Comparison of ENCODE assay signal across 1 cellular context in the genomic region with DNA sequence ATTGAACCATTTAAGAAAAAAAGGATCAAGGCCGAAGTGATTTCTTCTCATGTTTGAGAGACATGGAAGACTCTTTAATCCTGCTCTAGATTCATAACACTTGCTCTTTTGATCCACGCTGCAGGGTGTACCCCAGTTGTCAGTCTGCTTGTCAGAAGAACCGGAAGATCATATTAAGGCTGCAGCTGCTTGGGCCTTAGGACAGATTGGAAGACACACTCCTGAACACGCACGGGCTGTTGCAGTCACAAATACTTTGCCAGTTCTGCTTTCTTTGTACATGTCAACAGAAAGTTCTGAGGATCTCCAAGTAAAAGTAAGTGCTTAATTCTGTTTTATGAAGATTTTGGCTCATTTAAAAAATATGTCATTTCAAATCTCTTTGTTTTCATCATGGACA.
TF ChIP-seq lines count a peak whose summit lies in the region.

No MANE protein-coding gene starts in this region.

TF ChIP-seq in K562, 482 proteins besides CTCF, POLR2A, EP300 and RAD21 (continued from another document and continues in another):
- TF ChIP-seq RBM25 (IDR thresholded peaks at IDR 0.05; ENCODE audit: low read depth, low read length, severe bottlenecking): no peak
- no peak for TF ChIP-seq IFI16 (CRISPR knock-in tag; IDR thresholded peaks at IDR 0.05)
- no peak for TF ChIP-seq CBX2 (IDR thresholded peaks at IDR 0.05; ENCODE audit: insufficient read depth, low read length, poor library complexity, severe bottlenecking)
- TF ChIP-seq TEAD2 (tag; IDR thresholded peaks at IDR 0.05): no peak
- no peak for TF ChIP-seq BRCA1 (IDR thresholded peaks at IDR 0.05)
- no peak for TF ChIP-seq BRCA1 (CRISPR knock-in tag; IDR thresholded peaks at IDR 0.05)
- TF ChIP-seq, protein P1, sequence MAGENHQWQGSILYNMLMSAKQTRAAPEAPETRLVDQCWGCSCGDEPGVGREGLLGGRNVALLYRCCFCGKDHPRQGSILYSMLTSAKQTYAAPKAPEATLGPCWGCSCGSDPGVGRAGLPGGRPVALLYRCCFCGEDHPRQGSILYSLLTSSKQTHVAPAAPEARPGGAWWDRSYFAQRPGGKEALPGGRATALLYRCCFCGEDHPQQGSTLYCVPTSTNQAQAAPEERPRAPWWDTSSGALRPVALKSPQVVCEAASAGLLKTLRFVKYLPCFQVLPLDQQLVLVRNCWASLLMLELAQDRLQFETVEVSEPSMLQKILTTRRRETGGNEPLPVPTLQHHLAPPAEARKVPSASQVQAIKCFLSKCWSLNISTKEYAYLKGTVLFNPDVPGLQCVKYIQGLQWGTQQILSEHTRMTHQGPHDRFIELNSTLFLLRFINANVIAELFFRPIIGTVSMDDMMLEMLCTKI (IDR thresholded peaks at IDR 0.05; ENCODE audit: partially characterized antibody): no peak
- TF ChIP-seq, protein P2, sequence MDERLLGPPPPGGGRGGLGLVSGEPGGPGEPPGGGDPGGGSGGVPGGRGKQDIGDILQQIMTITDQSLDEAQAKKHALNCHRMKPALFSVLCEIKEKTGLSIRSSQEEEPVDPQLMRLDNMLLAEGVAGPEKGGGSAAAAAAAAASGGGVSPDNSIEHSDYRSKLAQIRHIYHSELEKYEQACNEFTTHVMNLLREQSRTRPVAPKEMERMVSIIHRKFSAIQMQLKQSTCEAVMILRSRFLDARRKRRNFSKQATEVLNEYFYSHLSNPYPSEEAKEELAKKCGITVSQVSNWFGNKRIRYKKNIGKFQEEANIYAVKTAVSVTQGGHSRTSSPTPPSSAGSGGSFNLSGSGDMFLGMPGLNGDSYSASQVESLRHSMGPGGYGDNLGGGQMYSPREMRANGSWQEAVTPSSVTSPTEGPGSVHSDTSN (CRISPR knock-in tag; IDR thresholded peaks at IDR 0.05; ENCODE audit: low read depth): no peak
- TF ChIP-seq, protein P2 (tag; conservative IDR thresholded peaks at IDR 0.05; ENCODE audit: low read depth): no peak; the same call in 1 of the 2 replicates
- no peak for TF ChIP-seq ZNF217 (CRISPR knock-in tag; IDR thresholded peaks at IDR 0.05)
- TF ChIP-seq CBX1 (IDR thresholded peaks at IDR 0.05; ENCODE audit: low read depth): no peak
- TF ChIP-seq HOXB6 (CRISPR knock-in tag; IDR thresholded peaks at IDR 0.05; ENCODE audit: borderline replicate concordance): no peak
- peak in 1 of 2 experiments; percentile 35; a peak in 1 of 4 replicates for TF ChIP-seq FOXA3 (CRISPR knock-in tag; conservative IDR thresholded peaks at IDR 0.05 in 1 of 2, IDR thresholded peaks at IDR 0.05 in 1 of 2)
- no peak for TF ChIP-seq SREBF1 (IDR thresholded peaks at IDR 0.05; ENCODE audit: borderline replicate concordance, low read depth, low read length)
- no peak for TF ChIP-seq SMC3 (conservative IDR thresholded peaks at IDR 0.05; ENCODE audit: insufficient read depth, low read depth, low read length)
- peak in 1 of 2 experiments; percentile 24; a peak in 1 of 4 replicates for TF ChIP-seq SIN3A (IDR thresholded peaks at IDR 0.05; ENCODE audit: borderline replicate concordance in 2 of 2, control insufficient read depth in 1 of 2, low read depth in 2 of 2, low read length in 2 of 2)
- TF ChIP-seq ZEB2 (IDR thresholded peaks at IDR 0.05): no peak
- peak; percentile 22; the same call in 1 of the 2 replicates for TF ChIP-seq DPF2 (IDR thresholded peaks at IDR 0.05)
- TF ChIP-seq, protein P3, sequence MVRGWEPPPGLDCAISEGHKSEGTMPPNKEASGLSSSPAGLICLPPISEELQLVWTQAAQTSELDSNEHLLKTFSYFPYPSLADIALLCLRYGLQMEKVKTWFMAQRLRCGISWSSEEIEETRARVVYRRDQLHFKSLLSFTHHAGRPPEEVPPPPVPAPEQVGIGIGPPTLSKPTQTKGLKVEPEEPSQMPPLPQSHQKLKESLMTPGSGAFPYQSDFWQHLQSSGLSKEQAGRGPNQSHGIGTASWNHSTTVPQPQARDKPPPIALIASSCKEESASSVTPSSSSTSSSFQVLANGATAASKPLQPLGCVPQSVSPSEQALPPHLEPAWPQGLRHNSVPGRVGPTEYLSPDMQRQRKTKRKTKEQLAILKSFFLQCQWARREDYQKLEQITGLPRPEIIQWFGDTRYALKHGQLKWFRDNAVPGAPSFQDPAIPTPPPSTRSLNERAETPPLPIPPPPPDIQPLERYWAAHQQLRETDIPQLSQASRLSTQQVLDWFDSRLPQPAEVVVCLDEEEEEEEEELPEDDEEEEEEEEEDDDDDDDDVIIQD (CRISPR knock-in tag; IDR thresholded peaks at IDR 0.05): no peak
- no peak for TF ChIP-seq KAT7 (CRISPR knock-in tag; IDR thresholded peaks at IDR 0.05; ENCODE audit: borderline replicate concordance)
- TF ChIP-seq ZNF589 (CRISPR knock-in tag; IDR thresholded peaks at IDR 0.05; ENCODE audit: low read depth): peak; percentile 35; the same call in 1 of the 2 replicates
- no peak for TF ChIP-seq NFE2L1 (tag; IDR thresholded peaks at IDR 0.05; ENCODE audit: borderline replicate concordance, low read depth)
- no peak for TF ChIP-seq PHF21A (IDR thresholded peaks at IDR 0.05; ENCODE audit: borderline replicate concordance, low read depth)
- TF ChIP-seq ZNF778 (CRISPR knock-in tag; IDR thresholded peaks at IDR 0.05): no peak
- TF ChIP-seq MEIS2 (IDR thresholded peaks at IDR 0.05; ENCODE audit: partially characterized antibody): peak; percentile 71
- no peak for TF ChIP-seq ZNF79 (CRISPR knock-in tag; IDR thresholded peaks at IDR 0.05; ENCODE audit: low read depth)
- TF ChIP-seq MBD2 (IDR thresholded peaks at IDR 0.05; ENCODE audit: borderline replicate concordance, low read depth): no peak
- TF ChIP-seq NFXL1 (CRISPR knock-in tag; IDR thresholded peaks at IDR 0.05): no peak
- TF ChIP-seq, protein P4, sequence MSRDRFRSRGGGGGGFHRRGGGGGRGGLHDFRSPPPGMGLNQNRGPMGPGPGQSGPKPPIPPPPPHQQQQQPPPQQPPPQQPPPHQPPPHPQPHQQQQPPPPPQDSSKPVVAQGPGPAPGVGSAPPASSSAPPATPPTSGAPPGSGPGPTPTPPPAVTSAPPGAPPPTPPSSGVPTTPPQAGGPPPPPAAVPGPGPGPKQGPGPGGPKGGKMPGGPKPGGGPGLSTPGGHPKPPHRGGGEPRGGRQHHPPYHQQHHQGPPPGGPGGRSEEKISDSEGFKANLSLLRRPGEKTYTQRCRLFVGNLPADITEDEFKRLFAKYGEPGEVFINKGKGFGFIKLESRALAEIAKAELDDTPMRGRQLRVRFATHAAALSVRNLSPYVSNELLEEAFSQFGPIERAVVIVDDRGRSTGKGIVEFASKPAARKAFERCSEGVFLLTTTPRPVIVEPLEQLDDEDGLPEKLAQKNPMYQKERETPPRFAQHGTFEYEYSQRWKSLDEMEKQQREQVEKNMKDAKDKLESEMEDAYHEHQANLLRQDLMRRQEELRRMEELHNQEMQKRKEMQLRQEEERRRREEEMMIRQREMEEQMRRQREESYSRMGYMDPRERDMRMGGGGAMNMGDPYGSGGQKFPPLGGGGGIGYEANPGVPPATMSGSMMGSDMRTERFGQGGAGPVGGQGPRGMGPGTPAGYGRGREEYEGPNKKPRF (IDR thresholded peaks at IDR 0.05; ENCODE audit: low read depth, low read length): no peak
- no peak for TF ChIP-seq ZBTB7A (IDR thresholded peaks at IDR 0.05; ENCODE audit: borderline replicate concordance, control insufficient read depth, low read depth, low read length)
- TF ChIP-seq DMBX1 (CRISPR knock-in tag; IDR thresholded peaks at IDR 0.05; ENCODE audit: borderline replicate concordance): peak; percentile 67; the same call in 1 of the 2 replicates
- TF ChIP-seq, protein P5, sequence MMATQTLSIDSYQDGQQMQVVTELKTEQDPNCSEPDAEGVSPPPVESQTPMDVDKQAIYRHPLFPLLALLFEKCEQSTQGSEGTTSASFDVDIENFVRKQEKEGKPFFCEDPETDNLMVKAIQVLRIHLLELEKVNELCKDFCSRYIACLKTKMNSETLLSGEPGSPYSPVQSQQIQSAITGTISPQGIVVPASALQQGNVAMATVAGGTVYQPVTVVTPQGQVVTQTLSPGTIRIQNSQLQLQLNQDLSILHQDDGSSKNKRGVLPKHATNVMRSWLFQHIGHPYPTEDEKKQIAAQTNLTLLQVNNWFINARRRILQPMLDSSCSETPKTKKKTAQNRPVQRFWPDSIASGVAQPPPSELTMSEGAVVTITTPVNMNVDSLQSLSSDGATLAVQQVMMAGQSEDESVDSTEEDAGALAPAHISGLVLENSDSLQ (IDR thresholded peaks at IDR 0.05): peak; percentile 82
- TF ChIP-seq, protein P6, sequence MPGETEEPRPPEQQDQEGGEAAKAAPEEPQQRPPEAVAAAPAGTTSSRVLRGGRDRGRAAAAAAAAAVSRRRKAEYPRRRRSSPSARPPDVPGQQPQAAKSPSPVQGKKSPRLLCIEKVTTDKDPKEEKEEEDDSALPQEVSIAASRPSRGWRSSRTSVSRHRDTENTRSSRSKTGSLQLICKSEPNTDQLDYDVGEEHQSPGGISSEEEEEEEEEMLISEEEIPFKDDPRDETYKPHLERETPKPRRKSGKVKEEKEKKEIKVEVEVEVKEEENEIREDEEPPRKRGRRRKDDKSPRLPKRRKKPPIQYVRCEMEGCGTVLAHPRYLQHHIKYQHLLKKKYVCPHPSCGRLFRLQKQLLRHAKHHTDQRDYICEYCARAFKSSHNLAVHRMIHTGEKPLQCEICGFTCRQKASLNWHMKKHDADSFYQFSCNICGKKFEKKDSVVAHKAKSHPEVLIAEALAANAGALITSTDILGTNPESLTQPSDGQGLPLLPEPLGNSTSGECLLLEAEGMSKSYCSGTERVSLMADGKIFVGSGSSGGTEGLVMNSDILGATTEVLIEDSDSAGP (CRISPR knock-in tag; IDR thresholded peaks at IDR 0.05): no peak
- no peak for TF ChIP-seq ZNF780A (CRISPR knock-in tag; IDR thresholded peaks at IDR 0.05)
- TF ChIP-seq RCOR1 (IDR thresholded peaks at IDR 0.05; ENCODE audit: borderline replicate concordance in 1 of 2, low read depth in 2 of 2, low read length in 2 of 2): no peak
- TF ChIP-seq, protein P7, sequence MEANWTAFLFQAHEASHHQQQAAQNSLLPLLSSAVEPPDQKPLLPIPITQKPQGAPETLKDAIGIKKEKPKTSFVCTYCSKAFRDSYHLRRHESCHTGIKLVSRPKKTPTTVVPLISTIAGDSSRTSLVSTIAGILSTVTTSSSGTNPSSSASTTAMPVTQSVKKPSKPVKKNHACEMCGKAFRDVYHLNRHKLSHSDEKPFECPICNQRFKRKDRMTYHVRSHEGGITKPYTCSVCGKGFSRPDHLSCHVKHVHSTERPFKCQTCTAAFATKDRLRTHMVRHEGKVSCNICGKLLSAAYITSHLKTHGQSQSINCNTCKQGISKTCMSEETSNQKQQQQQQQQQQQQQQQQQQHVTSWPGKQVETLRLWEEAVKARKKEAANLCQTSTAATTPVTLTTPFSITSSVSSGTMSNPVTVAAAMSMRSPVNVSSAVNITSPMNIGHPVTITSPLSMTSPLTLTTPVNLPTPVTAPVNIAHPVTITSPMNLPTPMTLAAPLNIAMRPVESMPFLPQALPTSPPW (CRISPR knock-in tag; IDR thresholded peaks at IDR 0.05): 0 out of 2 replicates have a peak, but pooled peaks have one; percentile 20
- no peak for TF ChIP-seq SLC30A9 (CRISPR knock-in tag; IDR thresholded peaks at IDR 0.05)
- TF ChIP-seq, protein P8, sequence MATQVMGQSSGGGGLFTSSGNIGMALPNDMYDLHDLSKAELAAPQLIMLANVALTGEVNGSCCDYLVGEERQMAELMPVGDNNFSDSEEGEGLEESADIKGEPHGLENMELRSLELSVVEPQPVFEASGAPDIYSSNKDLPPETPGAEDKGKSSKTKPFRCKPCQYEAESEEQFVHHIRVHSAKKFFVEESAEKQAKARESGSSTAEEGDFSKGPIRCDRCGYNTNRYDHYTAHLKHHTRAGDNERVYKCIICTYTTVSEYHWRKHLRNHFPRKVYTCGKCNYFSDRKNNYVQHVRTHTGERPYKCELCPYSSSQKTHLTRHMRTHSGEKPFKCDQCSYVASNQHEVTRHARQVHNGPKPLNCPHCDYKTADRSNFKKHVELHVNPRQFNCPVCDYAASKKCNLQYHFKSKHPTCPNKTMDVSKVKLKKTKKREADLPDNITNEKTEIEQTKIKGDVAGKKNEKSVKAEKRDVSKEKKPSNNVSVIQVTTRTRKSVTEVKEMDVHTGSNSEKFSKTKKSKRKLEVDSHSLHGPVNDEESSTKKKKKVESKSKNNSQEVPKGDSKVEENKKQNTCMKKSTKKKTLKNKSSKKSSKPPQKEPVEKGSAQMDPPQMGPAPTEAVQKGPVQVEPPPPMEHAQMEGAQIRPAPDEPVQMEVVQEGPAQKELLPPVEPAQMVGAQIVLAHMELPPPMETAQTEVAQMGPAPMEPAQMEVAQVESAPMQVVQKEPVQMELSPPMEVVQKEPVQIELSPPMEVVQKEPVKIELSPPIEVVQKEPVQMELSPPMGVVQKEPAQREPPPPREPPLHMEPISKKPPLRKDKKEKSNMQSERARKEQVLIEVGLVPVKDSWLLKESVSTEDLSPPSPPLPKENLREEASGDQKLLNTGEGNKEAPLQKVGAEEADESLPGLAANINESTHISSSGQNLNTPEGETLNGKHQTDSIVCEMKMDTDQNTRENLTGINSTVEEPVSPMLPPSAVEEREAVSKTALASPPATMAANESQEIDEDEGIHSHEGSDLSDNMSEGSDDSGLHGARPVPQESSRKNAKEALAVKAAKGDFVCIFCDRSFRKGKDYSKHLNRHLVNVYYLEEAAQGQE (CRISPR knock-in tag; IDR thresholded peaks at IDR 0.05; ENCODE audit: low read depth): no peak
- TF ChIP-seq FOXP1 (CRISPR knock-in tag; IDR thresholded peaks at IDR 0.05): no peak
- TF ChIP-seq, protein P9, sequence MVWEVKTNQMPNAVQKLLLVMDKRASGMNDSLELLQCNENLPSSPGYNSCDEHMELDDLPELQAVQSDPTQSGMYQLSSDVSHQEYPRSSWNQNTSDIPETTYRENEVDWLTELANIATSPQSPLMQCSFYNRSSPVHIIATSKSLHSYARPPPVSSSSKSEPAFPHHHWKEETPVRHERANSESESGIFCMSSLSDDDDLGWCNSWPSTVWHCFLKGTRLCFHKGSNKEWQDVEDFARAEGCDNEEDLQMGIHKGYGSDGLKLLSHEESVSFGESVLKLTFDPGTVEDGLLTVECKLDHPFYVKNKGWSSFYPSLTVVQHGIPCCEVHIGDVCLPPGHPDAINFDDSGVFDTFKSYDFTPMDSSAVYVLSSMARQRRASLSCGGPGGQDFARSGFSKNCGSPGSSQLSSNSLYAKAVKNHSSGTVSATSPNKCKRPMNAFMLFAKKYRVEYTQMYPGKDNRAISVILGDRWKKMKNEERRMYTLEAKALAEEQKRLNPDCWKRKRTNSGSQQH (CRISPR knock-in tag; IDR thresholded peaks at IDR 0.05): no peak
- TF ChIP-seq ESRRB (CRISPR knock-in tag; IDR thresholded peaks at IDR 0.05; ENCODE audit: borderline replicate concordance): no peak
- no peak for TF ChIP-seq CHD1 (IDR thresholded peaks at IDR 0.05; ENCODE audit: low read length)
- TF ChIP-seq, protein P10, sequence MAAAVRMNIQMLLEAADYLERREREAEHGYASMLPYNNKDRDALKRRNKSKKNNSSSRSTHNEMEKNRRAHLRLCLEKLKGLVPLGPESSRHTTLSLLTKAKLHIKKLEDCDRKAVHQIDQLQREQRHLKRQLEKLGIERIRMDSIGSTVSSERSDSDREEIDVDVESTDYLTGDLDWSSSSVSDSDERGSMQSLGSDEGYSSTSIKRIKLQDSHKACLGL (CRISPR knock-in tag; IDR thresholded peaks at IDR 0.05; ENCODE audit: borderline replicate concordance, poor library complexity, severe bottlenecking): no peak
- TF ChIP-seq BRD4 (IDR thresholded peaks at IDR 0.05): peak; percentile 53; the same call in 1 of the 2 replicates
- 0 out of 2 replicates have a peak, but pooled peaks have one; percentile 16 for TF ChIP-seq TAF7 (tag; IDR thresholded peaks at IDR 0.05)
- peak; percentile 82 for TF ChIP-seq ETV1 (tag; conservative IDR thresholded peaks at IDR 0.05; ENCODE audit: low read depth)
